ENCODE assay signal across 7 cellular contexts in the genomic region with DNA sequence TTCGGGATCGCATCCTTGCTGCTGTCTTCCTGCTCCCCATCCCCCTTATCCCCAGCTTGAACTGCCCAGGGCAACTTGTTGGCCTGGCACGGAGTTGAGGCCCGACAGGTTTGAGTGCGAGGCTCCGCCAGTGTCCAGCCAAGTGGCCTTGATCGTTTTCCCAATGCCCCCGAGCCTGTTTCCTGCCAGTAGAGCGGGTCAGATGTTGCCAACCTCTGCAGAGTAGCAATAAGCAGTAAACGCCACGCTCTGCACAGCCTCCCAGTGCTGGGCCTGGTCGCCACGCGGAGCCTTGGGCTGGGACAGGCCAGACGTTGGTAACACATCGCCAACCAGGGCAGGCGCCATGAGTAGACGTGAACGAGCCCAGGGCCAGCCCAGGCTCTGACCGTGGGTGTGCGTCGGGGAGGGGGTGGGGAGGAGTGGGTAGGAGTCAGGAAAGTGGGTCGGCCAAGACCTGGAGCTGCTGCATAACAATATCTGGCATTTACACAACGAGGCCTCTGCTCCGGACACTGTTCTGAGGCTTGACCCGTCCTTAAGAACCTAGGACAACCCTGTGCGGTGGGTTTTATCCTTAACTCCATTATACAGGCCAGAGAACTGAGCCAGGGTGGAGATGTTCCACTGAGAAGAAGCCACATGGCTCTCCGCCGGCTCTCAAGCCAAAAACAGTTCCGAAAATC. TPM values are rescaled to one million over a fixed set of nuclear protein-coding genes. Genes with fewer than 3 reads are reported as not detected.
DNase-seq lines count a peak whose midpoint lies in the region; ATAC-seq lines count a peak whose summit lies in the region.
"Had no signal": no experiment of that assay in that cellular context is flagged by ENCODE, and none has a peak within 500 bp of the region (broad histone marks: within the 10 kb centered on the region; RNA-seq: fewer than 3 reads in every experiment).

No MANE protein-coding gene starts in this region.

- H3K4me3 Mint-ChIP-seq in activated CD8-positive, alpha-beta memory T cell treated with anti-CD3 and anti-CD28 coated beads, Interleukin-2, amount 10 ng/mL, durations not matched to agents 7 days and 5 days = peak overlapping the region; percentile 98
- H3K4me3 Mint-ChIP-seq in activated T-helper 2 cell treated with anti-CD3 and anti-CD28 coated beads, Interferon-gamma antibody, Interleukin-2, Interleukin-4, amounts not matched to agents 10 μg/mL and 5 μg/mL and 100 μg/mL, durations not matched to agents 14 hours and 24 hours and 36 hours (ENCODE audit: low read depth) = peak overlapping the region; percentile 90
- peak overlapping the region; percentile 100 for H3K4me3 Mint-ChIP-seq in memory B cell

- CTCF ChIA-PET in activated CD8-positive, alpha-beta memory T cell treated with anti-CD3 and anti-CD28 coated beads, Interleukin-2, amount 10 ng/mL, durations not matched to agents 7 days and 5 days (lab: Charles Lee) = interaction anchor here (0.7 to 4.8 kb wide), 25 partner anchors 9 to 585 kb away, joined by 3 to 70 read pairs (median 6); partner anchors contain the start of genes ACY1, DCAF1, DUSP7 and GPR62

- peak overlapping the region; percentile 92 for H3K27ac Mint-ChIP-seq in activated CD8-positive, alpha-beta memory T cell treated with anti-CD3 and anti-CD28 coated beads, Interleukin-2, amount 10 ng/mL, durations not matched to agents 7 days and 5 days
- peak overlapping the region; percentile 93 for H3K27ac Mint-ChIP-seq in activated T-helper 2 cell treated with anti-CD3 and anti-CD28 coated beads, Interferon-gamma antibody, Interleukin-2, Interleukin-4, amounts not matched to agents 10 μg/mL and 5 μg/mL and 100 μg/mL, durations not matched to agents 14 hours and 24 hours and 36 hours
- H3K27ac Mint-ChIP-seq in memory B cell = peak overlapping the region; percentile 75

- H3K9me3 Mint-ChIP-seq in activated CD8-positive, alpha-beta memory T cell treated with anti-CD3 and anti-CD28 coated beads, Interleukin-2, amount 10 ng/mL, durations not matched to agents 7 days and 5 days (ENCODE audit: low read depth) = no peaks in the 10 kb centered on the region
- no peaks in the 10 kb centered on the region for H3K9me3 Mint-ChIP-seq in activated T-helper 2 cell treated with anti-CD3 and anti-CD28 coated beads, Interferon-gamma antibody, Interleukin-2, Interleukin-4, amounts not matched to agents 10 μg/mL and 5 μg/mL and 100 μg/mL, durations not matched to agents 14 hours and 24 hours and 36 hours
- H3K9me3 Mint-ChIP-seq in memory B cell = no peaks in the 10 kb centered on the region

- H3K4me1 Mint-ChIP-seq in activated CD8-positive, alpha-beta memory T cell treated with anti-CD3 and anti-CD28 coated beads, Interleukin-2, amount 10 ng/mL, durations not matched to agents 7 days and 5 days = peaks cover 30% of the 10 kb centered on the region
- H3K4me1 Mint-ChIP-seq in activated T-helper 2 cell treated with anti-CD3 and anti-CD28 coated beads, Interferon-gamma antibody, Interleukin-2, Interleukin-4, amounts not matched to agents 10 μg/mL and 5 μg/mL and 100 μg/mL, durations not matched to agents 14 hours and 24 hours and 36 hours (ENCODE audit: low read depth) = peaks cover 24% of the 10 kb centered on the region
- peaks cover 19% of the 10 kb centered on the region for H3K4me1 Mint-ChIP-seq in memory B cell

- ATAC-seq in activated CD8-positive, alpha-beta memory T cell treated with anti-CD3 and anti-CD28 coated beads, Interleukin-2, amount 10 ng/mL, durations not matched to agents 7 days and 5 days = peak; percentile 24
- ATAC-seq in memory B cell (ENCODE audit: low read depth) (peak; percentile 14), HG03025 (IDR thresholded peaks at IDR 0.05; ENCODE audit: low FRiP score, unreplicated experiment) (no peak)

- H3K36me3 Mint-ChIP-seq in activated CD8-positive, alpha-beta memory T cell treated with anti-CD3 and anti-CD28 coated beads, Interleukin-2, amount 10 ng/mL, durations not matched to agents 7 days and 5 days = no peaks in the 10 kb centered on the region
- H3K36me3 Mint-ChIP-seq in activated T-helper 2 cell treated with anti-CD3 and anti-CD28 coated beads, Interferon-gamma antibody, Interleukin-2, Interleukin-4, amounts not matched to agents 10 μg/mL and 5 μg/mL and 100 μg/mL, durations not matched to agents 14 hours and 24 hours and 36 hours (ENCODE audit: low read depth) = peaks cover 3% of the 10 kb centered on the region
- H3K36me3 Mint-ChIP-seq in memory B cell = no peaks in the 10 kb centered on the region

- no peak for DNase-seq in activated CD8-positive, alpha-beta memory T cell treated with anti-CD3 and anti-CD28 coated beads, Interleukin-2, amount 10 ng/mL, durations not matched to agents 7 days and 5 days
- no peak for DNase-seq in activated CD8-positive, alpha-beta memory T cell treated with anti-CD3 and anti-CD28 coated beads for 24 hours
- no peak for DNase-seq in activated T-helper 2 cell treated with anti-CD3 and anti-CD28 coated beads, Interferon-gamma antibody, Interleukin-2, Interleukin-4, amounts not matched to agents 10 μg/mL and 5 μg/mL and 100 μg/mL, durations not matched to agents 14 hours and 24 hours and 36 hours (ENCODE audit: low spot score)
- no peak for DNase-seq in memory B cell (ENCODE audit: low spot score in 2 of 2)
- DNase-seq in NCI-H2107 treated with DMSO at 0.1 percent for 48 hours (lab: John Stamatoyannopoulos, UW; ENCODE audit: unreplicated experiment) = no peak

- intact Hi-C loops in activated T-helper 2 cell treated with anti-CD3 and anti-CD28 coated beads, Interferon-gamma antibody, Interleukin-2, Interleukin-4, amounts not matched to agents 10 μg/mL and 5 μg/mL and 100 μg/mL, durations not matched to agents 14 hours and 24 hours and 36 hours (cut with micrococcal nuclease) = loop anchor here (1.0 to 10.0 kb wide), 3 partner anchors 20 to 710 kb away; partner anchors contain the start of genes GNL3, PARP3, PBRM1 and RPL29

- no peaks in the 10 kb centered on the region for H3K27me3 Mint-ChIP-seq in activated CD8-positive, alpha-beta memory T cell treated with anti-CD3 and anti-CD28 coated beads, Interleukin-2, amount 10 ng/mL, durations not matched to agents 7 days and 5 days
- no peaks in the 10 kb centered on the region for H3K27me3 Mint-ChIP-seq in activated T-helper 2 cell treated with anti-CD3 and anti-CD28 coated beads, Interferon-gamma antibody, Interleukin-2, Interleukin-4, amounts not matched to agents 10 μg/mL and 5 μg/mL and 100 μg/mL, durations not matched to agents 14 hours and 24 hours and 36 hours (ENCODE audit: low read depth)
- H3K27me3 Mint-ChIP-seq in memory B cell = no peaks in the 10 kb centered on the region

RNA-seq across cellular contexts. Expression of gene ABHD14A, which starts 0.4 kb away (rescaled TPM):
- 10 to 100 TPM; 11.8 to 13.7 TPM for total RNA-seq in activated CD8-positive, alpha-beta memory T cell treated with anti-CD3 and anti-CD28 coated beads, Interleukin-2, amount 10 ng/mL, durations not matched to agents 7 days and 5 days
- total RNA-seq in activated T-helper 2 cell treated with anti-CD3 and anti-CD28 coated beads, Interferon-gamma antibody, Interleukin-2, Interleukin-4, amounts not matched to agents 10 μg/mL and 5 μg/mL and 100 μg/mL, durations not matched to agents 14 hours and 24 hours and 36 hours = 13.5 and 15.9 TPM in 2 replicates

RNA-seq across cellular contexts. Expression of gene ABHD14B, which starts 0.6 kb away (rescaled TPM):
- total RNA-seq in activated CD8-positive, alpha-beta memory T cell treated with anti-CD3 and anti-CD28 coated beads, Interleukin-2, amount 10 ng/mL, durations not matched to agents 7 days and 5 days = 10 to 100 TPM; 36.2 to 36.7 TPM
- 49.2 and 51.6 TPM in 2 replicates for total RNA-seq in activated T-helper 2 cell treated with anti-CD3 and anti-CD28 coated beads, Interferon-gamma antibody, Interleukin-2, Interleukin-4, amounts not matched to agents 10 μg/mL and 5 μg/mL and 100 μg/mL, durations not matched to agents 14 hours and 24 hours and 36 hours

RNA-seq across cellular contexts. Expression of gene PCBP4, which starts 7.2 kb away (rescaled TPM):
- 10 to 100 TPM; 11.4 to 21.1 TPM for total RNA-seq in activated CD8-positive, alpha-beta memory T cell treated with anti-CD3 and anti-CD28 coated beads, Interleukin-2, amount 10 ng/mL, durations not matched to agents 7 days and 5 days
- 21.1 and 23.8 TPM in 2 replicates for total RNA-seq in activated T-helper 2 cell treated with anti-CD3 and anti-CD28 coated beads, Interferon-gamma antibody, Interleukin-2, Interleukin-4, amounts not matched to agents 10 μg/mL and 5 μg/mL and 100 μg/mL, durations not matched to agents 14 hours and 24 hours and 36 hours

RNA-seq across cellular contexts. Expression of gene ACY1, which starts 8.9 kb away (rescaled TPM):
- total RNA-seq in activated CD8-positive, alpha-beta memory T cell treated with anti-CD3 and anti-CD28 coated beads, Interleukin-2, amount 10 ng/mL, durations not matched to agents 7 days and 5 days = 10 to 100 TPM; 18.1 to 21.3 TPM
- 62.8 and 64.6 TPM in 2 replicates for total RNA-seq in activated T-helper 2 cell treated with anti-CD3 and anti-CD28 coated beads, Interferon-gamma antibody, Interleukin-2, Interleukin-4, amounts not matched to agents 10 μg/mL and 5 μg/mL and 100 μg/mL, durations not matched to agents 14 hours and 24 hours and 36 hours

RNA-seq across cellular contexts. Expression of gene GPR62, which starts 19.2 kb away (rescaled TPM):
- not detected for total RNA-seq in activated CD8-positive, alpha-beta memory T cell treated with anti-CD3 and anti-CD28 coated beads, Interleukin-2, amount 10 ng/mL, durations not matched to agents 7 days and 5 days
- total RNA-seq in activated T-helper 2 cell treated with anti-CD3 and anti-CD28 coated beads, Interferon-gamma antibody, Interleukin-2, Interleukin-4, amounts not matched to agents 10 μg/mL and 5 μg/mL and 100 μg/mL, durations not matched to agents 14 hours and 24 hours and 36 hours = not detected in 2 replicates
- total RNA-seq: renal cortical epithelial cell had no signal
